Comparison of ENCODE assay signal across 2 cellular contexts in genomic region chr17:3641717-3642486, GRCh38.
TF ChIP-seq lines count a peak whose summit lies in the region.

No MANE protein-coding gene starts in this region.

TF ChIP-seq in HEK293, 187 proteins besides CTCF, POLR2A, EP300 and RAD21:
- TF ChIP-seq ZNF654 (tag by site-specific recombination; IDR thresholded peaks at IDR 0.05; ENCODE audit: low read depth): no peak
- TF ChIP-seq IKZF3 (tag by site-specific recombination; IDR thresholded peaks at IDR 0.05): no peak
- TF ChIP-seq ZNF510 (tag by site-specific recombination; IDR thresholded peaks at IDR 0.05; ENCODE audit: insufficient replicate concordance): no peak
- no peak for TF ChIP-seq ZNF792 (tag by site-specific recombination; IDR thresholded peaks at IDR 0.05)
- TF ChIP-seq ZBTB17 (tag by site-specific recombination; IDR thresholded peaks at IDR 0.05): peak; percentile 30; the same call in 1 of the 2 replicates
- TF ChIP-seq ZNF768 (tag by site-specific recombination; IDR thresholded peaks at IDR 0.05): 0 out of 2 replicates have a peak, but pooled peaks have one; percentile 17
- peak; percentile 78 for TF ChIP-seq ZSCAN4 (tag by site-specific recombination; IDR thresholded peaks at IDR 0.05)
- no peak for TF ChIP-seq ZNF311 (tag by site-specific recombination; IDR thresholded peaks at IDR 0.05; ENCODE audit: borderline replicate concordance)
- no peak for TF ChIP-seq ZNF169 (tag by site-specific recombination; IDR thresholded peaks at IDR 0.05)
- no peak for TF ChIP-seq KLF7 (tag by site-specific recombination; IDR thresholded peaks at IDR 0.05; ENCODE audit: borderline replicate concordance)
- no peak for TF ChIP-seq ZNF623 (tag by site-specific recombination; IDR thresholded peaks at IDR 0.05)

TF ChIP-seq in K562, 482 proteins besides CTCF, POLR2A, EP300 and RAD21 (continues in another document):
- TF ChIP-seq, protein P1, sequence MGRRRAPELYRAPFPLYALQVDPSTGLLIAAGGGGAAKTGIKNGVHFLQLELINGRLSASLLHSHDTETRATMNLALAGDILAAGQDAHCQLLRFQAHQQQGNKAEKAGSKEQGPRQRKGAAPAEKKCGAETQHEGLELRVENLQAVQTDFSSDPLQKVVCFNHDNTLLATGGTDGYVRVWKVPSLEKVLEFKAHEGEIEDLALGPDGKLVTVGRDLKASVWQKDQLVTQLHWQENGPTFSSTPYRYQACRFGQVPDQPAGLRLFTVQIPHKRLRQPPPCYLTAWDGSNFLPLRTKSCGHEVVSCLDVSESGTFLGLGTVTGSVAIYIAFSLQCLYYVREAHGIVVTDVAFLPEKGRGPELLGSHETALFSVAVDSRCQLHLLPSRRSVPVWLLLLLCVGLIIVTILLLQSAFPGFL (CRISPR knock-in tag; IDR thresholded peaks at IDR 0.05): no peak
- TF ChIP-seq TCF3 (CRISPR knock-in tag; IDR thresholded peaks at IDR 0.05): peak; percentile 41
- no peak for TF ChIP-seq ZNF644 (tag; IDR thresholded peaks at IDR 0.05; ENCODE audit: low read depth)
- TF ChIP-seq RCOR1 (IDR thresholded peaks at IDR 0.05; ENCODE audit: borderline replicate concordance in 1 of 2, low read depth in 2 of 2, low read length in 2 of 2): peak in 1 of 2 experiments; percentile 94; a peak in 2 of 4 replicates
- TF ChIP-seq HLTF (IDR thresholded peaks at IDR 0.05): no peak
- TF ChIP-seq, protein P2, sequence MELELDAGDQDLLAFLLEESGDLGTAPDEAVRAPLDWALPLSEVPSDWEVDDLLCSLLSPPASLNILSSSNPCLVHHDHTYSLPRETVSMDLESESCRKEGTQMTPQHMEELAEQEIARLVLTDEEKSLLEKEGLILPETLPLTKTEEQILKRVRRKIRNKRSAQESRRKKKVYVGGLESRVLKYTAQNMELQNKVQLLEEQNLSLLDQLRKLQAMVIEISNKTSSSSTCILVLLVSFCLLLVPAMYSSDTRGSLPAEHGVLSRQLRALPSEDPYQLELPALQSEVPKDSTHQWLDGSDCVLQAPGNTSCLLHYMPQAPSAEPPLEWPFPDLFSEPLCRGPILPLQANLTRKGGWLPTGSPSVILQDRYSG (tag; conservative IDR thresholded peaks at IDR 0.05; ENCODE audit: low read depth): no peak
- TF ChIP-seq MITF (IDR thresholded peaks at IDR 0.05): no peak
- TF ChIP-seq JUN (IDR thresholded peaks at IDR 0.05; ENCODE audit: borderline replicate concordance, low read depth, low read length): no peak
- TF ChIP-seq JUN (CRISPR knock-in tag; IDR thresholded peaks at IDR 0.05; ENCODE audit: borderline replicate concordance): no peak
- no peak for TF ChIP-seq ZNF583 (CRISPR knock-in tag; IDR thresholded peaks at IDR 0.05)
- no peak for TF ChIP-seq SP1 (CRISPR knock-in tag; IDR thresholded peaks at IDR 0.05)
- TF ChIP-seq MLLT1 (IDR thresholded peaks at IDR 0.05): no peak
- TF ChIP-seq ZNF232 (CRISPR knock-in tag; IDR thresholded peaks at IDR 0.05): no peak
- no peak for TF ChIP-seq SIRT6 (IDR thresholded peaks at IDR 0.05; ENCODE audit: low read depth, low read length)
- TF ChIP-seq ZBTB1 (CRISPR knock-in tag; IDR thresholded peaks at IDR 0.05; ENCODE audit: borderline replicate concordance, low read depth): no peak
- peak; percentile 44; the same call in 1 of the 2 replicates for TF ChIP-seq ATF7 (IDR thresholded peaks at IDR 0.05)
- TF ChIP-seq RBM39 (optimal IDR thresholded peaks at IDR 0.05; ENCODE audit: low read depth, low read length): no peak
- TF ChIP-seq, protein P3, sequence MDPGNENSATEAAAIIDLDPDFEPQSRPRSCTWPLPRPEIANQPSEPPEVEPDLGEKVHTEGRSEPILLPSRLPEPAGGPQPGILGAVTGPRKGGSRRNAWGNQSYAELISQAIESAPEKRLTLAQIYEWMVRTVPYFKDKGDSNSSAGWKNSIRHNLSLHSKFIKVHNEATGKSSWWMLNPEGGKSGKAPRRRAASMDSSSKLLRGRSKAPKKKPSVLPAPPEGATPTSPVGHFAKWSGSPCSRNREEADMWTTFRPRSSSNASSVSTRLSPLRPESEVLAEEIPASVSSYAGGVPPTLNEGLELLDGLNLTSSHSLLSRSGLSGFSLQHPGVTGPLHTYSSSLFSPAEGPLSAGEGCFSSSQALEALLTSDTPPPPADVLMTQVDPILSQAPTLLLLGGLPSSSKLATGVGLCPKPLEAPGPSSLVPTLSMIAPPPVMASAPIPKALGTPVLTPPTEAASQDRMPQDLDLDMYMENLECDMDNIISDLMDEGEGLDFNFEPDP (CRISPR knock-in tag; IDR thresholded peaks at IDR 0.05): no peak
- no peak for TF ChIP-seq SRSF3 (IDR thresholded peaks at IDR 0.05; ENCODE audit: insufficient read depth, low read length)
- TF ChIP-seq SMARCA5 (IDR thresholded peaks at IDR 0.05): no peak
- TF ChIP-seq, protein P4, sequence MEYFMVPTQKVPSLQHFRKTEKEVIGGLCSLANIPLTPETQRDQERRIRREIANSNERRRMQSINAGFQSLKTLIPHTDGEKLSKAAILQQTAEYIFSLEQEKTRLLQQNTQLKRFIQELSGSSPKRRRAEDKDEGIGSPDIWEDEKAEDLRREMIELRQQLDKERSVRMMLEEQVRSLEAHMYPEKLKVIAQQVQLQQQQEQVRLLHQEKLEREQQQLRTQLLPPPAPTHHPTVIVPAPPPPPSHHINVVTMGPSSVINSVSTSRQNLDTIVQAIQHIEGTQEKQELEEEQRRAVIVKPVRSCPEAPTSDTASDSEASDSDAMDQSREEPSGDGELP (CRISPR knock-in tag; IDR thresholded peaks at IDR 0.05; ENCODE audit: borderline replicate concordance): no peak
- peak; percentile 60; the same call in 1 of the 2 replicates for TF ChIP-seq TEAD4 (IDR thresholded peaks at IDR 0.05; ENCODE audit: low read length)
- TF ChIP-seq TEAD4 (CRISPR knock-in tag; IDR thresholded peaks at IDR 0.05; ENCODE audit: borderline replicate concordance): no peak
- peak; percentile 78 to 83 for TF ChIP-seq KDM1A (IDR thresholded peaks at IDR 0.05)
- TF ChIP-seq MYC (IDR thresholded peaks at IDR 0.05; ENCODE audit: low read depth, low read length): no peak
- TF ChIP-seq MYC (CRISPR knock-in tag; IDR thresholded peaks at IDR 0.05; ENCODE audit: borderline replicate concordance, low read depth): no peak
- TF ChIP-seq SMC3 (conservative IDR thresholded peaks at IDR 0.05; ENCODE audit: insufficient read depth, low read depth, low read length): no peak
- TF ChIP-seq, protein P5, sequence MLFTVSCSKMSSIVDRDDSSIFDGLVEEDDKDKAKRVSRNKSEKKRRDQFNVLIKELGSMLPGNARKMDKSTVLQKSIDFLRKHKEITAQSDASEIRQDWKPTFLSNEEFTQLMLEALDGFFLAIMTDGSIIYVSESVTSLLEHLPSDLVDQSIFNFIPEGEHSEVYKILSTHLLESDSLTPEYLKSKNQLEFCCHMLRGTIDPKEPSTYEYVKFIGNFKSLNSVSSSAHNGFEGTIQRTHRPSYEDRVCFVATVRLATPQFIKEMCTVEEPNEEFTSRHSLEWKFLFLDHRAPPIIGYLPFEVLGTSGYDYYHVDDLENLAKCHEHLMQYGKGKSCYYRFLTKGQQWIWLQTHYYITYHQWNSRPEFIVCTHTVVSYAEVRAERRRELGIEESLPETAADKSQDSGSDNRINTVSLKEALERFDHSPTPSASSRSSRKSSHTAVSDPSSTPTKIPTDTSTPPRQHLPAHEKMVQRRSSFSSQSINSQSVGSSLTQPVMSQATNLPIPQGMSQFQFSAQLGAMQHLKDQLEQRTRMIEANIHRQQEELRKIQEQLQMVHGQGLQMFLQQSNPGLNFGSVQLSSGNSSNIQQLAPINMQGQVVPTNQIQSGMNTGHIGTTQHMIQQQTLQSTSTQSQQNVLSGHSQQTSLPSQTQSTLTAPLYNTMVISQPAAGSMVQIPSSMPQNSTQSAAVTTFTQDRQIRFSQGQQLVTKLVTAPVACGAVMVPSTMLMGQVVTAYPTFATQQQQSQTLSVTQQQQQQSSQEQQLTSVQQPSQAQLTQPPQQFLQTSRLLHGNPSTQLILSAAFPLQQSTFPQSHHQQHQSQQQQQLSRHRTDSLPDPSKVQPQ (CRISPR knock-in tag; IDR thresholded peaks at IDR 0.05; ENCODE audit: borderline replicate concordance): no peak
- no peak for TF ChIP-seq YBX1 (IDR thresholded peaks at IDR 0.05)
- TF ChIP-seq, protein P6, sequence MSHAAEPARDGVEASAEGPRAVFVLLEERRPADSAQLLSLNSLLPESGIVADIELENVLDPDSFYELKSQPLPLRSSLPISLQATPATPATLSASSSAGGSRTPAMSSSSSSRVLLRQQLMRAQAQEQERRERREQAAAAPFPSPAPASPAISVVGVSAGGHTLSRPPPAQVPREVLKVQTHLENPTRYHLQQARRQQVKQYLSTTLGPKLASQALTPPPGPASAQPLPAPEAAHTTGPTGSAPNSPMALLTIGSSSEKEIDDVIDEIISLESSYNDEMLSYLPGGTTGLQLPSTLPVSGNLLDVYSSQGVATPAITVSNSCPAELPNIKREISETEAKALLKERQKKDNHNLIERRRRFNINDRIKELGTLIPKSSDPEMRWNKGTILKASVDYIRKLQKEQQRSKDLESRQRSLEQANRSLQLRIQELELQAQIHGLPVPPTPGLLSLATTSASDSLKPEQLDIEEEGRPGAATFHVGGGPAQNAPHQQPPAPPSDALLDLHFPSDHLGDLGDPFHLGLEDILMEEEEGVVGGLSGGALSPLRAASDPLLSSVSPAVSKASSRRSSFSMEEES (CRISPR knock-in tag; IDR thresholded peaks at IDR 0.05): no peak
- TF ChIP-seq HDAC8 (tag; IDR thresholded peaks at IDR 0.05): no peak
- no peak for TF ChIP-seq IRF2 (CRISPR knock-in tag; IDR thresholded peaks at IDR 0.05)
- TF ChIP-seq TAL1 (IDR thresholded peaks at IDR 0.05): peak; percentile 39
- no peak for TF ChIP-seq ZNF41 (CRISPR knock-in tag; conservative IDR thresholded peaks at IDR 0.05)
- TF ChIP-seq HSF4 (CRISPR knock-in tag; IDR thresholded peaks at IDR 0.05; ENCODE audit: borderline replicate concordance): no peak
- TF ChIP-seq HOXB6 (CRISPR knock-in tag; IDR thresholded peaks at IDR 0.05; ENCODE audit: borderline replicate concordance): no peak
- no peak for TF ChIP-seq TFAM (CRISPR knock-in tag; conservative IDR thresholded peaks at IDR 0.05)
- TF ChIP-seq, protein P7, sequence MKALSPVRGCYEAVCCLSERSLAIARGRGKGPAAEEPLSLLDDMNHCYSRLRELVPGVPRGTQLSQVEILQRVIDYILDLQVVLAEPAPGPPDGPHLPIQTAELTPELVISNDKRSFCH (CRISPR knock-in tag; IDR thresholded peaks at IDR 0.05): no peak
- TF ChIP-seq, protein P7 (tag; IDR thresholded peaks at IDR 0.05): no peak
- TF ChIP-seq, protein P8, sequence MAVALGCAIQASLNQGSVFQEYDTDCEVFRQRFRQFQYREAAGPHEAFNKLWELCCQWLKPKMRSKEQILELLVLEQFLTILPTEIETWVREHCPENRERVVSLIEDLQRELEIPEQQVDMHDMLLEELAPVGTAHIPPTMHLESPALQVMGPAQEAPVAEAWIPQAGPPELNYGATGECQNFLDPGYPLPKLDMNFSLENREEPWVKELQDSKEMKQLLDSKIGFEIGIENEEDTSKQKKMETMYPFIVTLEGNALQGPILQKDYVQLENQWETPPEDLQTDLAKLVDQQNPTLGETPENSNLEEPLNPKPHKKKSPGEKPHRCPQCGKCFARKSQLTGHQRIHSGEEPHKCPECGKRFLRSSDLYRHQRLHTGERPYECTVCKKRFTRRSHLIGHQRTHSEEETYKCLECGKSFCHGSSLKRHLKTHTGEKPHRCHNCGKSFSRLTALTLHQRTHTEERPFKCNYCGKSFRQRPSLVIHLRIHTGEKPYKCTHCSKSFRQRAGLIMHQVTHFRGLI (CRISPR knock-in tag; IDR thresholded peaks at IDR 0.05): no peak
- no peak for TF ChIP-seq ZNF212 (CRISPR knock-in tag; IDR thresholded peaks at IDR 0.05)
- no peak for TF ChIP-seq ERF (CRISPR knock-in tag; IDR thresholded peaks at IDR 0.05)
- TF ChIP-seq SAFB (IDR thresholded peaks at IDR 0.05; ENCODE audit: borderline replicate concordance, low read depth, low read length): no peak
- no peak for TF ChIP-seq ZNF830 (CRISPR knock-in tag; IDR thresholded peaks at IDR 0.05)
- TF ChIP-seq U2AF2 (optimal IDR thresholded peaks at IDR 0.05; ENCODE audit: low read depth, low read length): no peak
- no peak for TF ChIP-seq E2F6 (IDR thresholded peaks at IDR 0.05; ENCODE audit: borderline replicate concordance in 1 of 2, extremely low read depth in 1 of 2, insufficient read depth in 1 of 2, insufficient read length in 1 of 2, low read depth in 1 of 2, low read length in 1 of 2, poor library complexity in 1 of 2, severe bottlenecking in 1 of 2)
- no peak for TF ChIP-seq FOXJ3 (CRISPR knock-in tag; IDR thresholded peaks at IDR 0.05)
- no peak for TF ChIP-seq ZNF12 (CRISPR knock-in tag; IDR thresholded peaks at IDR 0.05)
- TF ChIP-seq TSC22D4 (tag; IDR thresholded peaks at IDR 0.05): no peak
- TF ChIP-seq ELF1 (tag; IDR thresholded peaks at IDR 0.05): no peak
- peak; percentile 41 for TF ChIP-seq ZFP36 (IDR thresholded peaks at IDR 0.05; ENCODE audit: low read depth, low read length, partially characterized antibody)
- no peak for TF ChIP-seq MYBL2 (IDR thresholded peaks at IDR 0.05; ENCODE audit: low read depth)
- TF ChIP-seq MYBL2 (CRISPR knock-in tag; IDR thresholded peaks at IDR 0.05; ENCODE audit: borderline replicate concordance): no peak
- no peak for TF ChIP-seq ASH1L (IDR thresholded peaks at IDR 0.05; ENCODE audit: borderline replicate concordance, low read depth, partially characterized antibody)
- no peak for TF ChIP-seq ZC3H11A (IDR thresholded peaks at IDR 0.05; ENCODE audit: low read depth, low read length)
